Comparison of ENCODE assay signal across 24 cellular contexts in genomic region chr6:129657433-129657832, GRCh38.
DNase-seq lines count a peak whose midpoint lies in the region; ATAC-seq and TF ChIP-seq lines count a peak whose summit lies in the region.
"Had no signal": no experiment of that assay in that cellular context is flagged by ENCODE, and none has a peak within 500 bp of the region (broad histone marks: within the 10 kb centered on the region; RNA-seq: fewer than 3 reads in every experiment).

No MANE protein-coding gene starts in this region.

- ATAC-seq in HG03354 (IDR thresholded peaks at IDR 0.05; ENCODE audit: poor library complexity, severe bottlenecking, unreplicated experiment), result no peak
- ATAC-seq: GM23338, PC-3, Right ventricle myocardium inferior had no signal

- no peak overlapping the region for H3K4me3 ChIP-seq in OCI-LY3 (ENCODE audit: low read length)
- H3K4me3 ChIP-seq: GM23338, MG63, SJCRH30 had no signal

- H3K4me2 ChIP-seq in OCI-LY3 (ENCODE audit: low read length), result peak overlapping the region; percentile 53
- H3K4me2 ChIP-seq: GM23338 had no signal

- no peaks in the 10 kb centered on the region for H4K20me1 ChIP-seq in OCI-LY3 (ENCODE audit: insufficient read depth, low read length)

- peaks cover 83% of the 10 kb centered on the region for H3K4me1 ChIP-seq in OCI-LY3 (ENCODE audit: low read length)

- DNase-seq in MV-4-11 (lab: John Stamatoyannopoulos, UW), result peak; percentile 57
- peak; percentile 47 for DNase-seq in medulla oblongata (ENCODE audit: extremely low spot score)
- no peak for DNase-seq in NCI-H2029 treated with DMSO at 0.1 percent for 48 hours (lab: John Stamatoyannopoulos, UW)
- no peak for DNase-seq in D341Med (ENCODE audit: low spot score)
- no peak for DNase-seq in DMS114 treated with DMSO at 0.1 percent for 48 hours (lab: John Stamatoyannopoulos, UW; ENCODE audit: unreplicated experiment)
- DNase-seq: CD8-positive, alpha-beta memory T cell; DMS153; H9; IMR-90; KG1; MG63; NCI-H1694; NCI-H2081; NCI-H2171 treated with DMSO at 0.1 percent for 48 hours; NCI-H345; NCI-H510A treated with DMSO at 0.1 percent for 48 hours; NCI-H774; PC-3; SJCRH30 had no signal

- peaks cover 2% of the 10 kb centered on the region for H3K36me3 ChIP-seq in OCI-LY3 (replicated peaks; ENCODE audit: low read depth, low read length)
- H3K36me3 ChIP-seq: MG63, SJCRH30 had no signal

- H3K27ac ChIP-seq in OCI-LY3 (ENCODE audit: low read length), result peak overlapping the region; percentile 57
- H3K27ac ChIP-seq: C4-2B, SJCRH30 had no signal

- 0 out of 2 replicates have a peak, but pooled peaks cover 3% of the 10 kb centered on the region for H3K79me2 ChIP-seq in OCI-LY3 (ENCODE audit: low read length)

- no peak for TF ChIP-seq CTCF in OCI-LY3 (IDR thresholded peaks at IDR 0.05; ENCODE audit: low read depth, low read length)

- H3K9me3 ChIP-seq in OCI-LY3 (ENCODE audit: insufficient read depth, low read length), result no peaks in the 10 kb centered on the region
- H3K9me3 ChIP-seq: MG63, SJCRH30 had no signal

- H3K27me3 ChIP-seq in OCI-LY3 (ENCODE audit: low read depth, low read length), result no peaks in the 10 kb centered on the region
- H3K27me3 ChIP-seq: MG63, SJCRH30 had no signal

- H3K9ac ChIP-seq in OCI-LY3 (ENCODE audit: low read length), result no peak overlapping the region

- H2AFZ ChIP-seq in OCI-LY3 (ENCODE audit: low read depth, low read length), result no peak overlapping the region
- H2AFZ ChIP-seq: GM23338 had no signal

Comparison
In these comparisons a context has a peak if more than half of its experiments do, and no peak if none do; other contexts are left out.
1. DNase-seq: peak in MV-4-11 (single experiment) and medulla oblongata (single experiment); none in NCI-H2029 treated with DMSO at 0.1 percent for 48 hours (single experiment), D341Med (single experiment) and DMS114 treated with DMSO at 0.1 percent for 48 hours (single experiment).